ENCODE assay signal across 10 cellular contexts in the genomic region with DNA sequence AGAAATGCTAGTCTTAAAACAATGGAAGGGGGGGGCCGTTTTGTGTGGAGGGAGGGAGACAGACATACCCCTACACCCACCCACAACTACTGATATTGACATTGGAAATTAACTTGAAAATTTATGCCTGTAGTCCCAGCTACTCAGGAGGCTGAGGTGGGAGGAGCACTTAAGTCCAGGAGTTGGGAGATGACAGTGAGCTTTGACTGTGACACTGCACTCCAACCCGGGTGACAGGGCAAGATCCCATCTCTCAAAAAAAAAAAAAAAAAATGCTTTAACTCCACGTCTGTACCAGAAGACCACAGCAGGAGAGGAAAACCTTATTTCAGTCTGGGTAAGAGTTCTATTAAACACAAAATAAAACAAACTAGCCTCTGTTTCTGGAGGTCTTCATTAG. TPM values are rescaled to one million over a fixed set of nuclear protein-coding genes. Genes with fewer than 3 reads are reported as not detected.
DNase-seq lines count a peak whose midpoint lies in the region; ATAC-seq and TF ChIP-seq lines count a peak whose summit lies in the region.
"Had no signal": no experiment of that assay in that cellular context is flagged by ENCODE, and none has a peak within 500 bp of the region (broad histone marks: within the 10 kb centered on the region; RNA-seq: fewer than 3 reads in every experiment).

No MANE protein-coding gene starts in this region.

- H4K20me1 ChIP-seq in Loucy (ENCODE audit: insufficient read depth, low read length, poor library complexity, severe bottlenecking) (peaks cover 37% of the 10 kb centered on the region), mammary epithelial cell (ENCODE audit: insufficient read depth, low read length) (no peaks in the 10 kb centered on the region), neural progenitor cell (ENCODE audit: low read depth) (peaks cover 64% of the 10 kb centered on the region)

- H3K4me3 ChIP-seq in Loucy (ENCODE audit: low read length, poor library complexity, severe bottlenecking) (peak overlapping the region; percentile 91), mammary epithelial cell (replicated peaks in 1 of 3; ENCODE audit: insufficient read depth in 1 of 3, low read depth in 2 of 3, low read length in 3 of 3) (peak overlapping the region in 2 of 3 experiments; percentile 89 to 90), neural progenitor cell (peak overlapping the region; percentile 79)

- in situ Hi-C loops in mammary epithelial cell (cut with MboI; ENCODE audit: low sequenced_read_pairs in 2 of 2), result no loop called here

- H3K27ac Mint-ChIP-seq in Calu3 (ENCODE audit: unreplicated experiment) (no peak overlapping the region), neural progenitor cell (no peak overlapping the region)

- H3K36me3 ChIP-seq in Loucy (ENCODE audit: insufficient read depth, low read length), result no peaks in the 10 kb centered on the region
- no peaks in the 10 kb centered on the region for H3K36me3 ChIP-seq in mammary epithelial cell (ENCODE audit: insufficient read depth, low read length)
- H3K36me3 ChIP-seq in neural progenitor cell, result no peaks in the 10 kb centered on the region

- 39% methylated on average over 2 of the region's 3 CpGs for WGBS in mammary epithelial cell (ENCODE audit: low coverage, missing lambda C conversion rate)

- BruUV-seq in Calu3 (replicated peaks; lab: Mats Ljungman, UMichigan) (no TSS peak), mammary epithelial cell (replicated peaks; lab: Mats Ljungman, UMichigan) (no TSS peak)

- H3K4me3 Mint-ChIP-seq in Calu3 (ENCODE audit: low read depth, unreplicated experiment) (peak overlapping the region; percentile 86), neural progenitor cell (peak overlapping the region; percentile 53)

- H3K4me1 ChIP-seq in Loucy (ENCODE audit: insufficient read depth, low read length, poor library complexity, severe bottlenecking), result peaks cover 39% of the 10 kb centered on the region
- peaks cover 22% of the 10 kb centered on the region for H3K4me1 ChIP-seq in mammary epithelial cell (ENCODE audit: insufficient read depth, low read length)
- H3K4me1 ChIP-seq in neural progenitor cell, result peaks cover 10% of the 10 kb centered on the region

- peak overlapping the region; percentile 85 for H3K9ac ChIP-seq in Loucy (ENCODE audit: low read depth, low read length, poor library complexity, severe bottlenecking)
- H3K9ac ChIP-seq in mammary epithelial cell (ENCODE audit: insufficient read depth, low read length), result no peak overlapping the region
- H3K9ac ChIP-seq in neural progenitor cell, result no peak overlapping the region

- peak overlapping the region; percentile 91 for H3K4me2 ChIP-seq in Loucy (ENCODE audit: low read depth, low read length, poor library complexity, severe bottlenecking)
- peak overlapping the region; percentile 80 for H3K4me2 ChIP-seq in mammary epithelial cell (ENCODE audit: insufficient read depth, low read depth, low read length)
- H3K4me2 ChIP-seq in neural progenitor cell, result peak overlapping the region; percentile 89

- H3K36me3 Mint-ChIP-seq in Calu3 (ENCODE audit: insufficient read depth, unreplicated experiment) (peaks cover 26% of the 10 kb centered on the region), neural progenitor cell (peaks cover 4% of the 10 kb centered on the region)

- no peaks in the 10 kb centered on the region for H3K27me3 ChIP-seq in Loucy (ENCODE audit: insufficient read depth, low read length, poor library complexity, severe bottlenecking)
- no peaks in the 10 kb centered on the region for H3K27me3 ChIP-seq in mammary epithelial cell (ENCODE audit: insufficient read depth, low read length)
- peaks cover 23% of the 10 kb centered on the region for H3K27me3 ChIP-seq in neural progenitor cell

- H3F3A ChIP-seq in Loucy (ENCODE audit: low read depth) (no peaks in the 10 kb centered on the region), neural progenitor cell (ENCODE audit: low read depth) (peaks cover 13% of the 10 kb centered on the region)

- H3K9me3 Mint-ChIP-seq in Calu3 (ENCODE audit: low read depth, unreplicated experiment) (no peaks in the 10 kb centered on the region), neural progenitor cell (no peaks in the 10 kb centered on the region)

- H3K9me3 ChIP-seq in Loucy (ENCODE audit: insufficient read depth, low read depth, low read length), result no peaks in the 10 kb centered on the region
- H3K9me3 ChIP-seq in mammary epithelial cell (replicated peaks; ENCODE audit: insufficient read depth, low read length), result no peaks in the 10 kb centered on the region
- no peaks in the 10 kb centered on the region for H3K9me3 ChIP-seq in neural progenitor cell (ENCODE audit: low read depth)

- ATAC-seq in GM18867 (IDR thresholded peaks at IDR 0.05; ENCODE audit: unreplicated experiment) (no peak), GM19463 (IDR thresholded peaks at IDR 0.05; ENCODE audit: unreplicated experiment) (no peak)

- DNase-seq in Calu3, result no peak
- no peak for DNase-seq in mammary epithelial cell
- no peak for DNase-seq in neural progenitor cell (ENCODE audit: low spot score)
- DNase-seq in KG1 (lab: John Stamatoyannopoulos, UW), result no peak
- DNase-seq: activated CD8-positive, alpha-beta memory T cell treated with anti-CD3 and anti-CD28 coated beads, Interleukin-2, amount 50 U/mL, for 48 hours; NCI-H2171 treated with DMSO at 0.1 percent for 48 hours; SIG-M5 had no signal

- H3K27ac ChIP-seq in mammary epithelial cell (ENCODE audit: insufficient read depth, low read depth, low read length) (no peak overlapping the region), neural progenitor cell (no peak overlapping the region)

- H2AFZ ChIP-seq in Loucy (ENCODE audit: low read length) (no peak overlapping the region), mammary epithelial cell (ENCODE audit: low read depth, low read length) (no peak overlapping the region), neural progenitor cell (replicated peaks) (no peak overlapping the region)

- peaks cover 64% of the 10 kb centered on the region for H3K79me2 ChIP-seq in Loucy (ENCODE audit: insufficient read depth, low read length)
- H3K79me2 ChIP-seq in mammary epithelial cell (ENCODE audit: insufficient read depth, low read length), result peaks cover 64% of the 10 kb centered on the region
- H3K79me2 ChIP-seq in neural progenitor cell (ENCODE audit: low read depth), result peaks cover 67% of the 10 kb centered on the region

- peaks cover 8% of the 10 kb centered on the region for H3K4me1 Mint-ChIP-seq in Calu3 (ENCODE audit: low read depth, unreplicated experiment)
- peaks cover 28% of the 10 kb centered on the region for H3K4me1 Mint-ChIP-seq in neural progenitor cell

- intact Hi-C loops in Calu3 (cut with micrococcal nuclease; ENCODE audit: unreplicated experiment), result no loop called here
- intact Hi-C loops in mammary epithelial cell (cut with micrococcal nuclease), result loop anchor here (5.0 kb wide), 1 partner anchor 58 kb away; no protein-coding TSS in a partner anchor

- CTCF ChIA-PET in Calu3 (lab: Charles Lee) (interaction anchor here (0.6 to 0.7 kb wide), 2 partner anchors 189 to 219 kb away, joined by 3 to 5 read pairs; no protein-coding TSS in a partner anchor), mammary epithelial cell (lab: Charles Lee; ENCODE audit: low non-redundant PET) (no interaction called here)

- H3K27me3 Mint-ChIP-seq in Calu3 (ENCODE audit: unreplicated experiment) (no peaks in the 10 kb centered on the region), neural progenitor cell (ENCODE audit: insufficient read depth, low read depth) (peaks cover 7% of the 10 kb centered on the region)

- H3K9me2 ChIP-seq in Loucy (replicated peaks; ENCODE audit: low read depth, low read length), result no peaks in the 10 kb centered on the region

- TF ChIP-seq CTCF in Calu3 (IDR thresholded peaks at IDR 0.05; ENCODE audit: unreplicated experiment) (no peak), Loucy (conservative IDR thresholded peaks at IDR 0.05; ENCODE audit: low read length) (no peak), mammary epithelial cell (conservative IDR thresholded peaks at IDR 0.05 in 1 of 2, IDR thresholded peaks at IDR 0.05 in 1 of 2; ENCODE audit: extremely low read depth in 1 of 2, insufficient read depth in 1 of 2, low read depth in 1 of 2, low read length in 2 of 2) (no peak), neural progenitor cell (IDR thresholded peaks at IDR 0.05) (no peak)

- dilution Hi-C loops in mammary epithelial cell (cut with HindIII; ENCODE audit: low sequenced_read_pairs), result no loop called here

RNA-seq across cellular contexts. Expression of a gene that starts 2.2 kb away (rescaled TPM):
- 15.0 and 18.7 TPM in 2 replicates for total RNA-seq in Calu3 (2022)
- total RNA-seq in mammary epithelial cell, result 10 to 100 TPM; 36.5 to 43.2 TPM
- 31.9 TPM for polyA plus RNA-seq in mammary epithelial cell
- 36.3 TPM for polyA minus RNA-seq in mammary epithelial cell
- 23.2 and 24.4 TPM in 2 replicates for total RNA-seq in neural progenitor cell (ENCODE audit: low replicate concordance)

RNA-seq across cellular contexts. Expression of a gene that starts 52.1 kb away (rescaled TPM):
- total RNA-seq in Calu3 (2022) (142 and 144 TPM in 2 replicates), mammary epithelial cell (100 to 1,000 TPM; 106 to 235 TPM), neural progenitor cell (ENCODE audit: low replicate concordance) (24.3 and 60.7 TPM in 2 replicates)
- 68.3 TPM for polyA plus RNA-seq in mammary epithelial cell
- 119 TPM for polyA minus RNA-seq in mammary epithelial cell
